8 cellular contexts compared by ENCODE assay signal in the genomic region with DNA sequence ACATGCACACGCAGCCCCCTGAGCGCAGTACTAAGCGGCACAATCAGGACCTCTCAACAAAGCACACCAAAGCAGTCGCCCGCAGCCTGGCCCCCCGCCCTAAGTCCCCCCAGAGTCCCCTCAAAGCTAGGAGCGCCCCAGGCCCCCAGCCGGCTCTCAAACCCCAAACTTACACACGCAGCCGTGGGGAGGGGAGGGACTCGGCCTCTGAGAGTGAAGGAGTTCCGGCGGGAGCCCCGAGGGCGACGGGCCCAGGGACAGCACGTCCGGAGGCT. TPM values are rescaled to one million over a fixed set of nuclear protein-coding genes. Genes with fewer than 3 reads are reported as not detected.
A peak's percentile ranks its signal among the peaks of the same experiment; 100 is the strongest.
DNase-seq lines count a peak whose midpoint lies in the region; ATAC-seq, FAIRE-seq and TF ChIP-seq lines count a peak whose summit lies in the region.

No MANE protein-coding gene starts in this region.

- no peak for FAIRE-seq in D721Med (lab: Jason Lieb, UNC)

- POLR2A ChIA-PET in activated CD8-positive, alpha-beta T cell treated with anti-CD3 and anti-CD28 coated beads, Interleukin-2, amount 10 ng/mL, durations not matched to agents 7 days and 5 days (lab: Charles Lee), result no interaction called here

- DNase-seq in HFF-Myc (ENCODE audit: extremely low read depth, low read depth) (no peak), NK-92 (lab: John Stamatoyannopoulos, UW; ENCODE audit: unreplicated experiment) (no peak), D721Med (ENCODE audit: insufficient read length, low spot score) (no peak)
- DNase-seq in activated CD8-positive, alpha-beta T cell treated with anti-CD3 and anti-CD28 coated beads, Interleukin-2, amount 10 ng/mL, durations not matched to agents 7 days and 5 days, result no peak
- DNase-seq in effector CD8-positive, alpha-beta T cell (lab: John Stamatoyannopoulos, UW), result no peak

- H3K4me3 ChIP-seq in HFF-Myc (replicated peaks; ENCODE audit: low read depth, low read length) (peak overlapping the region; percentile 94), iPS-18c (ENCODE audit: insufficient read depth, low read depth, low read length) (peak overlapping the region; percentile 50)

- H3K27ac Mint-ChIP-seq in activated CD8-positive, alpha-beta T cell treated with anti-CD3 and anti-CD28 coated beads, Interleukin-2, amount 10 ng/mL, durations not matched to agents 7 days and 5 days, result no peak overlapping the region
- H3K27ac Mint-ChIP-seq in stimulated activated memory B cell treated with anti-CD40 and anti-IgM and Interleukin-4, amounts not matched to agents 10 μg/mL and 1 μg/mL and 100 μg/mL, for 72 hours, result no peak overlapping the region

- no peaks in the 10 kb centered on the region for H3K36me3 Mint-ChIP-seq in activated CD8-positive, alpha-beta T cell treated with anti-CD3 and anti-CD28 coated beads, Interleukin-2, amount 10 ng/mL, durations not matched to agents 7 days and 5 days (ENCODE audit: low read depth)
- no peaks in the 10 kb centered on the region for H3K36me3 Mint-ChIP-seq in stimulated activated memory B cell treated with anti-CD40 and anti-IgM and Interleukin-4, amounts not matched to agents 10 μg/mL and 1 μg/mL and 100 μg/mL, for 72 hours

- peaks cover 31% of the 10 kb centered on the region for H3K4me1 Mint-ChIP-seq in activated CD8-positive, alpha-beta T cell treated with anti-CD3 and anti-CD28 coated beads, Interleukin-2, amount 10 ng/mL, durations not matched to agents 7 days and 5 days (ENCODE audit: low read depth)
- peaks cover 65% of the 10 kb centered on the region for H3K4me1 Mint-ChIP-seq in stimulated activated memory B cell treated with anti-CD40 and anti-IgM and Interleukin-4, amounts not matched to agents 10 μg/mL and 1 μg/mL and 100 μg/mL, for 72 hours

- peaks cover 2% of the 10 kb centered on the region for H3K9me3 ChIP-seq in iPS-18c (ENCODE audit: control insufficient read depth, insufficient read depth, low read length)

- no peak for TF ChIP-seq CTCF in HFF-Myc (IDR thresholded peaks at IDR 0.05; ENCODE audit: low read depth, low read length, missing control alignments)
- no peak for TF ChIP-seq CTCF in D721Med (IDR thresholded peaks at IDR 0.05; ENCODE audit: insufficient read depth, missing control alignments)

- H3K4me3 Mint-ChIP-seq in activated CD8-positive, alpha-beta T cell treated with anti-CD3 and anti-CD28 coated beads, Interleukin-2, amount 10 ng/mL, durations not matched to agents 7 days and 5 days, result peak overlapping the region; percentile 69
- H3K4me3 Mint-ChIP-seq in stimulated activated memory B cell treated with anti-CD40 and anti-IgM and Interleukin-4, amounts not matched to agents 10 μg/mL and 1 μg/mL and 100 μg/mL, for 72 hours, result peak overlapping the region; percentile 73

- CTCF ChIA-PET in activated CD8-positive, alpha-beta T cell treated with anti-CD3 and anti-CD28 coated beads, Interleukin-2, amount 10 ng/mL, durations not matched to agents 7 days and 5 days (lab: Charles Lee), result no interaction called here

- ATAC-seq in activated CD8-positive, alpha-beta T cell treated with anti-CD3 and anti-CD28 coated beads, Interleukin-2, amount 10 ng/mL, durations not matched to agents 7 days and 5 days, result no peak
- ATAC-seq in stimulated activated memory B cell treated with anti-CD40 and anti-IgM and Interleukin-4, amounts not matched to agents 10 μg/mL and 1 μg/mL and 100 μg/mL, for 72 hours, result no peak
- ATAC-seq in GM19397 (IDR thresholded peaks at IDR 0.05; ENCODE audit: unreplicated experiment), result no peak

- peaks cover 81% of the 10 kb centered on the region for H3K27me3 Mint-ChIP-seq in activated CD8-positive, alpha-beta T cell treated with anti-CD3 and anti-CD28 coated beads, Interleukin-2, amount 10 ng/mL, durations not matched to agents 7 days and 5 days (ENCODE audit: low read depth)
- peaks cover 97% of the 10 kb centered on the region for H3K27me3 Mint-ChIP-seq in stimulated activated memory B cell treated with anti-CD40 and anti-IgM and Interleukin-4, amounts not matched to agents 10 μg/mL and 1 μg/mL and 100 μg/mL, for 72 hours

- H3K9me3 Mint-ChIP-seq in activated CD8-positive, alpha-beta T cell treated with anti-CD3 and anti-CD28 coated beads, Interleukin-2, amount 10 ng/mL, durations not matched to agents 7 days and 5 days (ENCODE audit: insufficient read depth), result no peaks in the 10 kb centered on the region
- no peaks in the 10 kb centered on the region for H3K9me3 Mint-ChIP-seq in stimulated activated memory B cell treated with anti-CD40 and anti-IgM and Interleukin-4, amounts not matched to agents 10 μg/mL and 1 μg/mL and 100 μg/mL, for 72 hours

RNA-seq across cellular contexts. Expression of a gene that starts 5.5 kb away (rescaled TPM):
- total RNA-seq in activated CD8-positive, alpha-beta T cell treated with anti-CD3 and anti-CD28 coated beads, Interleukin-2, amount 10 ng/mL, durations not matched to agents 7 days and 5 days, result not detected

RNA-seq across cellular contexts. Expression of a gene that starts 20.8 kb away (rescaled TPM):
- total RNA-seq in activated CD8-positive, alpha-beta T cell treated with anti-CD3 and anti-CD28 coated beads, Interleukin-2, amount 10 ng/mL, durations not matched to agents 7 days and 5 days, result not detected
